ENCODE assay signal across 36 cellular contexts in genomic region chr11:86958259-86958658, GRCh38. TPM values are rescaled to one million over a fixed set of nuclear protein-coding genes. Genes with fewer than 3 reads are reported as not detected.
DNase-seq lines count a peak whose midpoint lies in the region; TF ChIP-seq lines count a peak whose summit lies in the region.
"Had no signal": no experiment of that assay in that cellular context is flagged by ENCODE, and none has a peak within 500 bp of the region (broad histone marks: within the 10 kb centered on the region; RNA-seq: fewer than 3 reads in every experiment).

No MANE protein-coding gene starts in this region.

- H3K27ac Mint-ChIP-seq in nephron, result peak overlapping the region; percentile 93 to 97 (median 93)
- H3K27ac Mint-ChIP-seq: activated CD4-positive, alpha-beta T cell treated with anti-CD3 and anti-CD28 coated beads for 36 hours; activated naive CD8-positive, alpha-beta T cell treated with anti-CD3 and anti-CD28 coated beads for 36 hours; CD4-positive, alpha-beta memory T cell; dendritic cell treated with granulocyte-macrophage colony-stimulating factor and Interleukin-4, amounts not matched to agents 40 ng/mL and 50 ng/mL, for 4 days; HFFc6; immature natural killer cell; naive thymus-derived CD4-positive, alpha-beta T cell; stimulated activated memory B cell treated with anti-CD40 and anti-IgM and Interleukin-4, amounts not matched to agents 10 μg/mL and 1 μg/mL and 100 μg/mL, for 72 hours had no signal

- H3K4me3 ChIP-seq in subcutaneous abdominal adipose tissue (ENCODE audit: low read depth in 1 of 5, low read length in 5 of 5), result no peak overlapping the region
- H3K4me3 ChIP-seq: esophagus squamous epithelium, GM23248, left lung, pancreas, suprapubic skin had no signal

- H3K9me3 Mint-ChIP-seq in nephron, result peaks cover 8% of the 10 kb centered on the region
- H3K9me3 Mint-ChIP-seq: activated naive CD8-positive, alpha-beta T cell treated with anti-CD3 and anti-CD28 coated beads for 36 hours; CD4-positive, alpha-beta memory T cell; central memory CD8-positive, alpha-beta T cell; dendritic cell treated with granulocyte-macrophage colony-stimulating factor and Interleukin-4, amounts not matched to agents 40 ng/mL and 50 ng/mL, for 4 days; naive thymus-derived CD4-positive, alpha-beta T cell; stimulated activated memory B cell treated with anti-CD40 and anti-IgM and Interleukin-4, amounts not matched to agents 10 μg/mL and 1 μg/mL and 100 μg/mL, for 72 hours had no signal

- H3K36me3 ChIP-seq in subcutaneous abdominal adipose tissue (ENCODE audit: control insufficient read depth in 5 of 5, insufficient read depth in 5 of 5, low read length in 5 of 5), result no peaks in the 10 kb centered on the region
- H3K36me3 ChIP-seq: esophagus squamous epithelium, left lung, pancreas, suprapubic skin had no signal

- peak overlapping the region; percentile 98 for H3K27ac ChIP-seq in subcutaneous abdominal adipose tissue (ENCODE audit: low read depth, low read length)
- H3K27ac ChIP-seq: esophagus squamous epithelium, GM23248, HL-60, pancreas, RWPE1, suprapubic skin had no signal

- H3K4me1 ChIP-seq in subcutaneous abdominal adipose tissue (ENCODE audit: control insufficient read depth in 5 of 5, insufficient read depth in 5 of 5, low read length in 5 of 5), result peaks cover 8 to 36% (median 23%) of the 10 kb centered on the region in 5 donors

- no peaks in the 10 kb centered on the region for H3K27me3 Mint-ChIP-seq in nephron (ENCODE audit: low read depth)

- H3K9ac ChIP-seq in subcutaneous abdominal adipose tissue (ENCODE audit: low read length in 5 of 5), result no peak overlapping the region
- H3K9ac ChIP-seq: GM23248, SK-N-SH had no signal

- peak overlapping the region; percentile 90 to 96 (median 92) for H3K4me3 Mint-ChIP-seq in nephron
- H3K4me3 Mint-ChIP-seq: activated CD4-positive, alpha-beta T cell treated with anti-CD3 and anti-CD28 coated beads for 36 hours; activated naive CD8-positive, alpha-beta T cell treated with anti-CD3 and anti-CD28 coated beads for 36 hours; central memory CD8-positive, alpha-beta T cell; dendritic cell treated with granulocyte-macrophage colony-stimulating factor and Interleukin-4, amounts not matched to agents 40 ng/mL and 50 ng/mL, for 4 days; HFFc6; stimulated activated memory B cell treated with anti-CD40 and anti-IgM and Interleukin-4, amounts not matched to agents 10 μg/mL and 1 μg/mL and 100 μg/mL, for 72 hours had no signal

- H3K36me3 Mint-ChIP-seq in nephron (ENCODE audit: low read depth), result peaks cover 6% of the 10 kb centered on the region
- H3K36me3 Mint-ChIP-seq: activated naive CD8-positive, alpha-beta T cell treated with anti-CD3 and anti-CD28 coated beads for 36 hours; immature natural killer cell; naive thymus-derived CD4-positive, alpha-beta T cell; stimulated activated memory B cell treated with anti-CD40 and anti-IgM and Interleukin-4, amounts not matched to agents 10 μg/mL and 1 μg/mL and 100 μg/mL, for 72 hours had no signal

- peaks cover 30% of the 10 kb centered on the region for H3K4me1 Mint-ChIP-seq in nephron

- peak; percentile 16 for DNase-seq in NCI-H345 (lab: John Stamatoyannopoulos, UW)
- no peak for DNase-seq in NCI-H345 treated with DMSO at 0.1 percent for 48 hours (lab: John Stamatoyannopoulos, UW; ENCODE audit: unreplicated experiment)
- DNase-seq in NCI-H69 (lab: John Stamatoyannopoulos, UW), result peak; percentile 26
- no peak for DNase-seq in activated CD4-positive, CD25-positive, alpha-beta regulatory T cell (lab: John Stamatoyannopoulos, UW)
- no peak for DNase-seq in HT-29 (ENCODE audit: low spot score)
- no peak for DNase-seq in SIG-M5 (lab: John Stamatoyannopoulos, UW)
- DNase-seq: activated CD4-positive, alpha-beta T cell treated with anti-CD3 and anti-CD28 coated beads for 36 hours; activated effector memory CD4-positive, alpha-beta T cell treated with Interleukin-2 at 50 U/mL for 16 hours; activated naive CD8-positive, alpha-beta T cell treated with anti-CD3 and anti-CD28 coated beads for 36 hours; activated T-cell treated with anti-CD3 and anti-CD28 coated beads for 4 hours; aorta; CD4-positive, alpha-beta memory T cell; esophagus squamous epithelium; GM23248; HFFc6; immature natural killer cell; Kasumi-1; left lung; midbrain; MV-4-11; naive thymus-derived CD4-positive, alpha-beta T cell; NCI-H187; NCI-H226; NCI-H774; pancreas; SK-N-SH; stimulated activated CD4-positive, alpha-beta T cell treated with anti-CD3 and anti-CD28 coated beads, Interleukin-4, amount 100 ng/mL, for 24 hours; T-helper 2 cell had no signal

- no peaks in the 10 kb centered on the region for H3K9me3 ChIP-seq in subcutaneous abdominal adipose tissue (ENCODE audit: control insufficient read depth in 5 of 5, low read length in 5 of 5)
- H3K9me3 ChIP-seq: esophagus squamous epithelium, left lung, pancreas, SK-N-SH, suprapubic skin had no signal

- H3K27me3 ChIP-seq in subcutaneous abdominal adipose tissue (ENCODE audit: control insufficient read depth in 5 of 5, insufficient read depth in 4 of 5, low read length in 5 of 5), result no peaks in the 10 kb centered on the region
- H3K27me3 ChIP-seq: pancreas, suprapubic skin had no signal

- no peak for TF ChIP-seq CTCF in nephron (IDR thresholded peaks at IDR 0.05; ENCODE audit: unreplicated experiment in 3 of 3)

RNA-seq across cellular contexts. Expression of gene FZD4, which starts 3.1 kb away (rescaled TPM):
- 1.1 and 1.6 TPM in 2 replicates for total RNA-seq in HT-29 (2014; rRNA removed; shearing (Covaris generic))
- total RNA-seq: naive thymus-derived CD4-positive, alpha-beta T cell had no signal

Comparison
In these comparisons a context has a peak if more than half of its experiments do, and no peak if none do; other contexts are left out.
1. DNase-seq: peak in NCI-H345 (single experiment) and NCI-H69 (single experiment); none in NCI-H345 treated with DMSO at 0.1 percent for 48 hours (single experiment), activated CD4-positive, CD25-positive, alpha-beta regulatory T cell (0 of 4), HT-29 (single experiment) and SIG-M5 (single experiment).